In the genomic region with DNA sequence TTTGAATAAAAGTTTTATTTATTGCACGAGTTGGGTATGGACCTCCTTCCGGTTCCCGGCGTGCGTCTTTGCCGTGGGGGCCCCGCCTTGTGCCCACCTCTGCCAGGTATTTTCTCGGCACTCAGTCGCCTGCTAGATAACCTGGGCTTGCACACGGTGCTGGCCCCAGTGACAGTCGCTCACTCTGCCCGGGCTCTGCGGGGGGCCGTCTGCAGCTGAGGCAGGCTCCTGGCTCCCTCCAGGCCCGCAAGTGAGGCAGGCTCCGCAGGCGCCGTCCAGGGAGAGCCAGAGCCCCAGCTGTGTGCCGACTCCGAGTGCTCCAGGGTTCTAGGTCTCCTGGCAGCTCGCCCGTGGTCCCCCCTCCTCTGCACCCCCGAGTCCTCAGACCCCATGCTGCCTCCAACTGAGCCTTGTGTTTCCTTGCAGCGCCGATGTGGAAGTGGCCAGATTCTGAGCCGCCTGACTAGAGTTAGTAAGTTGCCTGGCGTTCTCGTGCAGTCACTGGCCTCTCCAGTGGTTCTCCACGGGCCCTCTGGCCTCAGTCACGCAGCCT, we compare ENCODE assay signal across 23 cellular contexts. TPM values are rescaled to one million over a fixed set of nuclear protein-coding genes. Genes with fewer than 3 reads are reported as not detected.
"Had no signal": no experiment of that assay in that cellular context is flagged by ENCODE, and none has a peak within 500 bp of the region (broad histone marks: within the 10 kb centered on the region; RNA-seq: fewer than 3 reads in every experiment).

No MANE protein-coding gene starts in this region.

- H3K4me3 Mint-ChIP-seq: activated naive CD4-positive, alpha-beta T cell treated with anti-CD3 and anti-CD28 coated beads, Interleukin-2, amount 50 U/mL, for 24 hours had no signal

- H3K27me3 Mint-ChIP-seq: activated naive CD4-positive, alpha-beta T cell treated with anti-CD3 and anti-CD28 coated beads, Interleukin-2, amount 50 U/mL, for 24 hours had no signal

- H3K9me3 Mint-ChIP-seq: activated naive CD4-positive, alpha-beta T cell treated with anti-CD3 and anti-CD28 coated beads, Interleukin-2, amount 50 U/mL, for 24 hours had no signal

- H3K9me3 ChIP-seq: prostate gland, right atrium auricular region had no signal

- H3K4me1 ChIP-seq: prostate gland, right atrium auricular region had no signal

- H3K27ac ChIP-seq: prostate gland, right atrium auricular region had no signal

- H3K27me3 ChIP-seq: right atrium auricular region had no signal

- DNase-seq: activated CD4-positive, alpha-beta T cell treated with anti-CD3 and anti-CD28 coated beads, Interleukin-2, amount 50 U/mL, for 1 hour; activated CD4-positive, CD25-positive, alpha-beta regulatory T cell treated with anti-CD3 and anti-CD28 coated beads, Interleukin-2, amount 50 U/mL, for 72 hours; activated CD8-positive, alpha-beta memory T cell treated with anti-CD3 and anti-CD28 coated beads for 24 hours; activated CD8-positive, alpha-beta memory T cell treated with anti-CD3 and anti-CD28 coated beads, Interleukin-2, amount 50 U/mL, for 48 hours; activated effector memory CD4-positive, alpha-beta T cell treated with anti-CD3 and anti-CD28 coated beads, Interleukin-2, amount 50 U/mL, for 16 hours; activated T-cell treated with anti-CD3 and anti-CD28 coated beads, Interleukin-2, amount 50 U/mL, for 48 hours; erythroblast; foreskin melanocyte; kidney; left ventricle myocardium superior; stimulated activated CD4-positive, alpha-beta T cell treated with anti-CD3 and anti-CD28 coated beads, Interleukin-2, amount 100 ng/mL, for 24 hours; stimulated activated naive CD4-positive, alpha-beta T cell treated with Interleukin-2 at 50 U/mL for 16 hours; T1000; trophoblast cell had no signal

- H3K4me3 ChIP-seq: prostate gland, right atrium auricular region had no signal

RNA-seq across cellular contexts. Expression of a gene that starts 54.7 kb away (rescaled TPM):
- total RNA-seq: astrocyte; kidney; myocyte; osteoblast; prostate gland; right atrium auricular region; skeletal muscle tissue; subcutaneous adipose tissue; T-helper 1 cell treated with Interleukin-12 subunit alpha and Interleukin-12 subunit beta and Interleukin-4 antibody, amounts not matched to agents 30 ng/mL and 1 ng/mL, for 36 hours had no signal
